1 cellular context compared by ENCODE assay signal in genomic region chr12:49131051-49131972, GRCh38.
TF ChIP-seq lines count a peak whose summit lies in the region.

Gene TUBA1B, minus strand, starts transcription at chr12:49131395. Its CDS starts 95 bp downstream, at chr12:49131300.

TF ChIP-seq in K562, 482 proteins besides CTCF, POLR2A, EP300 and RAD21 (continued from another document):
- TF ChIP-seq ARID3A (IDR thresholded peaks at IDR 0.05; ENCODE audit: borderline replicate concordance, low read depth, low read length) (no peak), TFE3 (CRISPR knock-in tag; IDR thresholded peaks at IDR 0.05) (no peak), ZEB2 (IDR thresholded peaks at IDR 0.05) (no peak)
